28 cellular contexts compared by ENCODE assay signal in genomic region chr9:131874447-131874846, GRCh38.
"Had no signal": no experiment of that assay in that cellular context is flagged by ENCODE, and none has a peak within 500 bp of the region (broad histone marks: within the 10 kb centered on the region; RNA-seq: fewer than 3 reads in every experiment).

No MANE protein-coding gene starts in this region.

- H3K27me3 ChIP-seq: brain microvascular endothelial cell, dorsolateral prefrontal cortex, gastrocnemius medialis, neutrophil, upper lobe of left lung, vagina had no signal

- H3K4me1 ChIP-seq: gastrocnemius medialis, lower lobe of right lung, prostate gland, upper lobe of left lung had no signal

- H3K27ac ChIP-seq: brain microvascular endothelial cell, coronary artery, dorsolateral prefrontal cortex, gastrocnemius medialis, lower lobe of right lung, neutrophil, prostate gland, skin epidermis, upper lobe of left lung, vagina had no signal

- H3K9me3 ChIP-seq: gastrocnemius medialis, lower lobe of right lung, neutrophil, prostate gland, upper lobe of left lung, vagina had no signal

- H3K36me3 ChIP-seq: brain microvascular endothelial cell, gastrocnemius medialis, lower lobe of right lung, neutrophil, prostate gland, vagina had no signal

- H3K4me3 ChIP-seq: coronary artery, dorsolateral prefrontal cortex, gastrocnemius medialis, lower lobe of right lung, prostate gland, skin epidermis, upper lobe of left lung, vagina had no signal

- DNase-seq: activated CD4-positive, alpha-beta T cell treated with anti-CD3 and anti-CD28 coated beads for 4 hours; activated CD4-positive, alpha-beta T cell treated with anti-CD3 and anti-CD28 coated beads, Interleukin-2, amount 50 U/mL, for 4 hours; activated CD8-positive, alpha-beta memory T cell treated with anti-CD3 and anti-CD28 coated beads, Interleukin-2, amount 50 U/mL, for 4 hours; activated gamma-delta T cell; activated naive CD4-positive, alpha-beta T cell treated with anti-CD3 and anti-CD28 coated beads, Interleukin-2, amount 10 ng/mL, durations not matched to agents 7 days and 5 days; activated naive CD8-positive, alpha-beta T cell treated with anti-CD3 and anti-CD28 coated beads, Interleukin-2, amount 10 ng/mL, durations not matched to agents 7 days and 5 days; activated T-cell treated with anti-CD3 and anti-CD28 coated beads, Interleukin-2, amount 50 U/mL, for 1 hour; brain microvascular endothelial cell; effector memory CD8-positive, alpha-beta T cell; erythroblast; gastrocnemius medialis; hippocampal formation; lower lobe of right lung; mesenchymal stem cell; natural killer cell; retina; stimulated activated CD4-positive, alpha-beta T cell treated with anti-CD3 and anti-CD28 coated beads, Interleukin-1b, Interleukin-23, amount 100 ng/mL, for 48 hours; stimulated activated CD4-positive, alpha-beta T cell treated with anti-CD3 and anti-CD28 coated beads, Interleukin-4, amount 100 ng/mL, for 4 hours; stimulated activated CD8-positive, alpha-beta memory T cell treated with anti-CD3 and anti-CD28 coated beads, Interleukin-4, amount 100 ng/mL, for 48 hours; stimulated activated naive CD8-positive, alpha-beta T cell treated with anti-CD3 and anti-CD28 coated beads, Interleukin-15, amount 100 ng/mL, for 72 hours; substantia nigra; upper lobe of left lung had no signal
